9 cellular contexts compared by ENCODE assay signal in the genomic region with DNA sequence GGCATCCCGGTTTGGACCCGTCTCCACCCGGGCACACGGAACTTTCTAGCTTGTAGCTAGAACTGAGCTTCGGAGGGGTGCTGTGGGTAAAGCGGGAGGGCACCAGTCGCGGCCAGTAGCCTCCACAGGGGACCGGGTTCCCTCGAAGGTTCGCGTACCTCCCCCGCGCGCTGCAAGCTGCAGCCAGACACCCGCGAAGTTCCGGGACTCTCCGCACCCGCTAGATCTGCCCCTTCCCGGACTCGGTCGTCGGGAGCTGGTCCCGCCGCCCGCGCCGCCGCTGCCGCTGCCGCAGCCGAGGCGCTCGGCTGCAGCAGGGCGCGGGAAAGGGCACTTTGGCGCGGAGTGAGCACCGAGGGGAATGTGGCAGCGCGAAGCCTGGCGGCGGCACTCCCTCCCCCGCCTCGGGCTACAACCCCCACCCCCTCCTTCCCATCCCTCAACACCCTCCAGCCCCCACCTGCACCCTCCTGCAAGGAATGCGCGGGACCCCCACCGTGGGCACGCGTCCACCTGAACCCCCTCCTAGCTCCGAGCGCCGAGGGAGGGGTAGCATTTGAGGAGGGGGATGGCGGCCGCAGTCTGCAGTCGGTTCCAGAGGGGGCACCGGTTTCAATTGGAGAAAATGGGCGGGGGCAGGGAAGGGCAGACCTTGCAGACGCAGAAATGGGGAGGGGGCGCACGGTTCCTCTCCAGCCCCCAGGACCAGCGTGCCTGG. TPM values are rescaled to one million over a fixed set of nuclear protein-coding genes. Genes with fewer than 3 reads are reported as not detected.
DNase-seq lines count a peak whose midpoint lies in the region; TF ChIP-seq lines count a peak whose summit lies in the region.
"Had no signal": no experiment of that assay in that cellular context is flagged by ENCODE, and none has a peak within 500 bp of the region (broad histone marks: within the 10 kb centered on the region; RNA-seq: fewer than 3 reads in every experiment).

No MANE protein-coding gene starts in this region.

- H3K27me3 ChIP-seq in prostate gland (replicated peaks; ENCODE audit: insufficient read depth), result peaks cover 27% of the 10 kb centered on the region
- H3K27me3 ChIP-seq in HAP-1 (ENCODE audit: low read depth), result peaks cover 31% of the 10 kb centered on the region

- TF ChIP-seq CTCF in fibroblast of pulmonary artery (IDR thresholded peaks at IDR 0.05; ENCODE audit: low read length, missing control alignments), result no peak
- no peak for TF ChIP-seq CTCF in prostate gland (IDR thresholded peaks at IDR 0.05)

- under 1% methylated on average over 50 of the region's 63 CpGs for WGBS in prostate gland

- H3K36me3 ChIP-seq in prostate gland, result no peaks in the 10 kb centered on the region
- H3K36me3 ChIP-seq in HAP-1 (replicated peaks), result no peaks in the 10 kb centered on the region

- peak; percentile 60 for DNase-seq in GM03348 (ENCODE audit: low spot score)
- DNase-seq in NCI-H345 (lab: John Stamatoyannopoulos, UW), result peak; percentile 48
- no peak for DNase-seq in fibroblast of pulmonary artery (ENCODE audit: low read depth)
- DNase-seq in prostate gland (ENCODE audit: low spot score), result no peak
- no peak for DNase-seq in HAP-1 (ENCODE audit: low spot score in 2 of 2)
- no peak for DNase-seq in stimulated activated CD8-positive, alpha-beta memory T cell treated with anti-CD3 and anti-CD28 coated beads, Interleukin-4, amount 100 ng/mL, for 48 hours
- no peak for DNase-seq in effector CD4-positive, alpha-beta T cell
- DNase-seq in HPDE6-E6E7 (ENCODE audit: extremely low spot score), result no peak
- DNase-seq: central memory CD4-positive, alpha-beta T cell had no signal

- H3K4me1 ChIP-seq in prostate gland (replicated peaks) (peaks cover 6% of the 10 kb centered on the region), HAP-1 (no peaks in the 10 kb centered on the region)

- TF ChIP-seq POLR2A in prostate gland (IDR thresholded peaks at IDR 0.05), result no peak

- H3K27ac ChIP-seq in prostate gland, result no peak overlapping the region

- H3K9me3 ChIP-seq in prostate gland, result no peaks in the 10 kb centered on the region
- no peaks in the 10 kb centered on the region for H3K9me3 ChIP-seq in HAP-1

- peak overlapping the region; percentile 12 for H3K4me3 ChIP-seq in fibroblast of pulmonary artery (replicated peaks; ENCODE audit: low read depth, low read length)
- peak overlapping the region; percentile 13 to 37 for H3K4me3 ChIP-seq in prostate gland
- no peak overlapping the region for H3K4me3 ChIP-seq in HAP-1

- in situ Hi-C loops in HAP-1 (cut with MboI; ENCODE audit: low sequenced_read_pairs), result no loop called here

- intact Hi-C loops in prostate gland (cut with DNase I), result loop anchor here (5.0 to 10.0 kb wide), 2 partner anchors 419 to 532 kb away; no protein-coding TSS in a partner anchor

RNA-seq across cellular contexts. Expression of a gene that starts 1.1 kb away (rescaled TPM):
- total RNA-seq in prostate gland, result 1 to 10 TPM in 1 of 2 donors, under 1 TPM in 1; 0.14 to 5.5 TPM

RNA-seq across cellular contexts. Expression of a gene that starts 12.8 kb away (rescaled TPM):
- 1 to 10 TPM in 1 of 2 donors, not detected in 1; 2.3 TPM for total RNA-seq in prostate gland

Comparison
In these comparisons a context has a peak if more than half of its experiments do, and no peak if none do; other contexts are left out.
1. DNase-seq: peak in GM03348 (single experiment) and NCI-H345 (single experiment); none in fibroblast of pulmonary artery (single experiment), prostate gland (single experiment), HAP-1 (0 of 2), stimulated activated CD8-positive, alpha-beta memory T cell treated with anti-CD3 and anti-CD28 coated beads, Interleukin-4, amount 100 ng/mL, for 48 hours (single experiment), effector CD4-positive, alpha-beta T cell (single experiment) and HPDE6-E6E7 (single experiment).